Comparison of ENCODE assay signal across 33 cellular contexts in genomic region chr16:50669741-50670140, GRCh38. TPM values are rescaled to one million over a fixed set of nuclear protein-coding genes. Genes with fewer than 3 reads are reported as not detected.
"Had no signal": no experiment of that assay in that cellular context is flagged by ENCODE, and none has a peak within 500 bp of the region (broad histone marks: within the 10 kb centered on the region; RNA-seq: fewer than 3 reads in every experiment).

No MANE protein-coding gene starts in this region.

- H3K9me3 ChIP-seq: SK-N-SH had no signal

- H3K27me3 Mint-ChIP-seq: activated B cell treated with CpG ODN at 0.5 μM for 24 hours; activated CD4-positive, alpha-beta memory T cell treated with anti-CD3 and anti-CD28 coated beads, Interleukin-2, amount 10 ng/mL, durations not matched to agents 7 days and 5 days; activated CD8-positive, alpha-beta memory T cell treated with anti-CD3 and anti-CD28 coated beads, Interleukin-2, amount 10 ng/mL, durations not matched to agents 7 days and 5 days; activated naive CD4-positive, alpha-beta T cell treated with anti-CD3 and anti-CD28 coated beads, Interleukin-2, amount 10 ng/mL, durations not matched to agents 7 days and 5 days; activated naive CD8-positive, alpha-beta T cell; activated naive CD8-positive, alpha-beta T cell treated with anti-CD3 and anti-CD28 coated beads, Interleukin-2, amount 50 U/mL, for 24 hours had no signal

- H3K4me3 Mint-ChIP-seq: activated B cell treated with CpG ODN at 0.5 μM for 24 hours; activated CD4-positive, alpha-beta memory T cell treated with anti-CD3 and anti-CD28 coated beads, Interleukin-2, amount 10 ng/mL, durations not matched to agents 7 days and 5 days; activated CD8-positive, alpha-beta memory T cell treated with anti-CD3 and anti-CD28 coated beads, Interleukin-2, amount 10 ng/mL, durations not matched to agents 7 days and 5 days; activated naive CD4-positive, alpha-beta T cell treated with anti-CD3 and anti-CD28 coated beads, Interleukin-2, amount 10 ng/mL, durations not matched to agents 7 days and 5 days; activated naive CD8-positive, alpha-beta T cell; activated naive CD8-positive, alpha-beta T cell treated with anti-CD3 and anti-CD28 coated beads, Interleukin-2, amount 50 U/mL, for 24 hours; brain had no signal

- H3K27ac Mint-ChIP-seq: activated naive CD8-positive, alpha-beta T cell; activated naive CD8-positive, alpha-beta T cell treated with anti-CD3 and anti-CD28 coated beads, Interleukin-2, amount 50 U/mL, for 24 hours had no signal

- FAIRE-seq: bronchial epithelial cell had no signal

- H3K4me1 ChIP-seq: Peyer's patch had no signal

- DNase-seq: activated B cell treated with CpG ODN at 0.5 μM for 24 hours; activated CD4-positive, alpha-beta memory T cell treated with anti-CD3 and anti-CD28 coated beads, Interleukin-2, amount 10 ng/mL, durations not matched to agents 7 days and 5 days; activated CD4-positive, alpha-beta T cell treated with anti-CD3 and anti-CD28 coated beads for 1 hour; activated CD4-positive, alpha-beta T cell treated with anti-CD3 and anti-CD28 coated beads for 48 hours; activated CD8-positive, alpha-beta memory T cell treated with anti-CD3 and anti-CD28 coated beads for 24 hours; activated CD8-positive, alpha-beta memory T cell treated with anti-CD3 and anti-CD28 coated beads, Interleukin-2, amount 10 ng/mL, durations not matched to agents 7 days and 5 days; activated CD8-positive, alpha-beta memory T cell treated with anti-CD3 and anti-CD28 coated beads, Interleukin-2, amount 50 U/mL, for 48 hours; activated naive CD4-positive, alpha-beta T cell treated with anti-CD3 and anti-CD28 coated beads, Interleukin-2, amount 10 ng/mL, durations not matched to agents 7 days and 5 days; activated naive CD8-positive, alpha-beta T cell treated with anti-CD3 and anti-CD28 coated beads, Interleukin-2, amount 50 U/mL, for 24 hours; anterior cingulate cortex; caudate nucleus; Kasumi-1; KG1; MG63; NCI-H1048; NCI-H1105 treated with DMSO at 0.1 percent for 48 hours; NCI-H1436; NCI-H1694 treated with DMSO at 0.1 percent for 48 hours; NCI-H2029; NCI-H345; NCI-H524 treated with DMSO at 0.1 percent for 48 hours; PC-3; RPMI8226; SHP77 treated with DMSO at 0.1 percent for 48 hours; SK-N-SH; T-helper 2 cell; T-helper 9 cell had no signal

- ATAC-seq: activated CD8-positive, alpha-beta memory T cell treated with anti-CD3 and anti-CD28 coated beads, Interleukin-2, amount 10 ng/mL, durations not matched to agents 7 days and 5 days; activated naive CD8-positive, alpha-beta T cell treated with anti-CD3 and anti-CD28 coated beads, Interleukin-2, amount 50 U/mL, for 24 hours; PC-3 had no signal

- H3K4me3 ChIP-seq: MG63, Peyer's patch, SJSA1 had no signal

- H3K36me3 ChIP-seq: MG63, SJSA1 had no signal

- H3K27me3 ChIP-seq: MG63, Peyer's patch, SJSA1 had no signal

- H3K27ac ChIP-seq: Peyer's patch, SJSA1 had no signal

RNA-seq across cellular contexts. Expression of gene SNX20, which starts 11.4 kb away (rescaled TPM):
- total RNA-seq: bronchial epithelial cell, NCI-H460, PC-3, SJSA1 had no signal
- polyA plus RNA-seq: SK-N-SH had no signal

RNA-seq across cellular contexts. Expression of gene NOD2, which starts 23.7 kb away (rescaled TPM):
- polyA plus RNA-seq: SK-N-SH had no signal
